In genomic region chr15:64019764-64020163, GRCh38 we compare ENCODE assay signal across 1 cellular context.
TF ChIP-seq lines count a peak whose summit lies in the region.

No MANE protein-coding gene starts in this region.

TF ChIP-seq in GM23338, 12 proteins besides CTCF, POLR2A, EP300 and RAD21 (continued from another document):
- TF ChIP-seq, protein P1, sequence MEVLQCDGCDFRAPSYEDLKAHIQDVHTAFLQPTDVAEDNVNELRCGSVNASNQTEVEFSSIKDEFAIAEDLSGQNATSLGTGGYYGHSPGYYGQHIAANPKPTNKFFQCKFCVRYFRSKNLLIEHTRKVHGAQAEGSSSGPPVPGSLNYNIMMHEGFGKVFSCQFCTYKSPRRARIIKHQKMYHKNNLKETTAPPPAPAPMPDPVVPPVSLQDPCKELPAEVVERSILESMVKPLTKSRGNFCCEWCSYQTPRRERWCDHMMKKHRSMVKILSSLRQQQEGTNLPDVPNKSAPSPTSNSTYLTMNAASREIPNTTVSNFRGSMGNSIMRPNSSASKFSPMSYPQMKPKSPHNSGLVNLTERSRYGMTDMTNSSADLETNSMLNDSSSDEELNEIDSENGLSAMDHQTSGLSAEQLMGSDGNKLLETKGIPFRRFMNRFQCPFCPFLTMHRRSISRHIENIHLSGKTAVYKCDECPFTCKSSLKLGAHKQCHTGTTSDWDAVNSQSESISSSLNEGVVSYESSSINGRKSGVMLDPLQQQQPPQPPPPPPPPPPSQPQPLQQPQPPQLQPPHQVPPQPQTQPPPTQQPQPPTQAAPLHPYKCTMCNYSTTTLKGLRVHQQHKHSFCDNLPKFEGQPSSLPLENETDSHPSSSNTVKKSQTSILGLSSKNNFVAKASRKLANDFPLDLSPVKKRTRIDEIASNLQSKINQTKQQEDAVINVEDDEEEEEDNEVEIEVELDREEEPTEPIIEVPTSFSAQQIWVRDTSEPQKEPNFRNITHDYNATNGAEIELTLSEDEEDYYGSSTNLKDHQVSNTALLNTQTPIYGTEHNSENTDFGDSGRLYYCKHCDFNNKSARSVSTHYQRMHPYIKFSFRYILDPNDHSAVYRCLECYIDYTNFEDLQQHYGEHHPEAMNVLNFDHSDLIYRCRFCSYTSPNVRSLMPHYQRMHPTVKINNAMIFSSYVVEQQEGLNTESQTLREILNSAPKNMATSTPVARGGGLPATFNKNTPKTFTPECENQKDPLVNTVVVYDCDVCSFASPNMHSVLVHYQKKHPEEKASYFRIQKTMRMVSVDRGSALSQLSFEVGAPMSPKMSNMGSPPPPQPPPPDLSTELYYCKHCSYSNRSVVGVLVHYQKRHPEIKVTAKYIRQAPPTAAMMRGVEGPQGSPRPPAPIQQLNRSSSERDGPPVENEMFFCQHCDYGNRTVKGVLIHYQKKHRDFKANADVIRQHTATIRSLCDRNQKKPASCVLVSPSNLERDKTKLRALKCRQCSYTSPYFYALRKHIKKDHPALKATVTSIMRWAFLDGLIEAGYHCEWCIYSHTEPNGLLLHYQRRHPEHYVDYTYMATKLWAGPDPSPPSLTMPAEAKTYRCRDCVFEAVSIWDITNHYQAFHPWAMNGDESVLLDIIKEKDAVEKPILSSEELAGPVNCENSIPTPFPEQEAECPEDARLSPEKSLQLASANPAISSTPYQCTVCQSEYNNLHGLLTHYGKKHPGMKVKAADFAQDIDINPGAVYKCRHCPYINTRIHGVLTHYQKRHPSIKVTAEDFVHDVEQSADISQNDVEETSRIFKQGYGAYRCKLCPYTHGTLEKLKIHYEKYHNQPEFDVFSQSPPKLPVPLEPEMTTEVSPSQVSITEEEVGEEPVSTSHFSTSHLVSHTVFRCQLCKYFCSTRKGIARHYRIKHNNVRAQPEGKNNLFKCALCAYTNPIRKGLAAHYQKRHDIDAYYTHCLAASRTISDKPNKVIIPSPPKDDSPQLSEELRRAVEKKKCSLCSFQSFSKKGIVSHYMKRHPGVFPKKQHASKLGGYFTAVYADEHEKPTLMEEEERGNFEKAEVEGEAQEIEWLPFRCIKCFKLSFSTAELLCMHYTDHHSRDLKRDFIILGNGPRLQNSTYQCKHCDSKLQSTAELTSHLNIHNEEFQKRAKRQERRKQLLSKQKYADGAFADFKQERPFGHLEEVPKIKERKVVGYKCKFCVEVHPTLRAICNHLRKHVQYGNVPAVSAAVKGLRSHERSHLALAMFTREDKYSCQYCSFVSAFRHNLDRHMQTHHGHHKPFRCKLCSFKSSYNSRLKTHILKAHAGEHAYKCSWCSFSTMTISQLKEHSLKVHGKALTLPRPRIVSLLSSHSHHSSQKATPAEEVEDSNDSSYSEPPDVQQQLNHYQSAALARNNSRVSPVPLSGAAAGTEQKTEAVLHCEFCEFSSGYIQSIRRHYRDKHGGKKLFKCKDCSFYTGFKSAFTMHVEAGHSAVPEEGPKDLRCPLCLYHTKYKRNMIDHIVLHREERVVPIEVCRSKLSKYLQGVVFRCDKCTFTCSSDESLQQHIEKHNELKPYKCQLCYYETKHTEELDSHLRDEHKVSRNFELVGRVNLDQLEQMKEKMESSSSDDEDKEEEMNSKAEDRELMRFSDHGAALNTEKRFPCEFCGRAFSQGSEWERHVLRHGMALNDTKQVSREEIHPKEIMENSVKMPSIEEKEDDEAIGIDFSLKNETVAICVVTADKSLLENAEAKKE (CRISPR knock-in tag; IDR thresholded peaks at IDR 0.05), result no peak
- TF ChIP-seq CREB1 (CRISPR knock-in tag; IDR thresholded peaks at IDR 0.05; ENCODE audit: low read depth) (no peak), EZH2phosphoT487 (IDR thresholded peaks at IDR 0.05; ENCODE audit: unreplicated experiment) (no peak), STAT1 (IDR thresholded peaks at IDR 0.05; ENCODE audit: unreplicated experiment) (no peak), NANOG (IDR thresholded peaks at IDR 0.05; ENCODE audit: borderline replicate concordance) (no peak), ZNF331 (CRISPR knock-in tag; IDR thresholded peaks at IDR 0.05; ENCODE audit: low read depth) (no peak)
TF ChIP-seq in GM23338: peak in this region for 0.
